8 cellular contexts compared by ENCODE assay signal in the genomic region with DNA sequence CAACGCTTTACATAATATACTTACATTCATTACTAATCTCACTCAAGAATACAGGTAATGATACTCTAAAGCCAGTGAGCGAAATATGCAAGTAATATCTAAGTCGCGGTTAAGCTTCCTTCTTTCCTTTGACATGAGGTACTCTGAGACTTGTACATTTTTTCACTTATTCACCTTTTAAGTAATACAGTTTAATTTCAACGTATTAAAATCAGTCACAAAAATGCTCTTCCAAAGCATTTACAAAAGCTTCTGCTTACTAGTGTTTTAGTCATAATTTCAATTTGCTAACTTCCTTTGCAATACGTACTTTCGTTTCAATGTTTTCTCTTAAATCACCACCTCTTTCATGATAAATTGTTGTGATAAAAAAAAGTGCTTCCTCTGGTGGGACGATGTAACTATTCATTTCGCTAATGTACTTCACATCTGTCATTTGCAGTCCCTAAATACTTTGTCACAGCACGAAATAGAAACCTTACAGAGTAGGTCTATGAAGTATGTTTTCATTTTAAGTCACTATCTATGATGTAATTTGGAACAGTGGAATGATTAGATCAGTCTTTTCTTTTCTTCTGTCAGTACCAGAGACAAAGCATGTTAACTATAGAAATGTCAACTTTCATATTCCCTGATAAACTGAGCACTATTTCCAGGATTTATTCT. TPM values are rescaled to one million over a fixed set of nuclear protein-coding genes. Genes with fewer than 3 reads are reported as not detected.
DNase-seq lines count a peak whose midpoint lies in the region; ATAC-seq and TF ChIP-seq lines count a peak whose summit lies in the region.

No MANE protein-coding gene starts in this region.

- H3K4me1 Mint-ChIP-seq in neural progenitor cell: no peaks in the 10 kb centered on the region

- no peaks in the 10 kb centered on the region for H3K27me3 ChIP-seq in fibroblast of lung (ENCODE audit: control insufficient read depth, insufficient read depth, low read length)
- no peaks in the 10 kb centered on the region for H3K27me3 ChIP-seq in neural progenitor cell

- no peak for TF ChIP-seq CTCF in GM10266 (IDR thresholded peaks at IDR 0.05; ENCODE audit: control insufficient read depth, insufficient read depth, low read depth, missing control alignments)
- TF ChIP-seq CTCF in fibroblast of lung (conservative IDR thresholded peaks at IDR 0.05 in 1 of 2, IDR thresholded peaks at IDR 0.05 in 1 of 2; ENCODE audit: low read depth in 1 of 2, low read length in 2 of 2): no peak
- TF ChIP-seq CTCF in neural progenitor cell (IDR thresholded peaks at IDR 0.05): no peak

- ATAC-seq in GM21367 (IDR thresholded peaks at IDR 0.05; ENCODE audit: unreplicated experiment) (peak; percentile 77), HG03442 (IDR thresholded peaks at IDR 0.05; ENCODE audit: unreplicated experiment) (peak; percentile 90)

- no peaks in the 10 kb centered on the region for H3K27me3 Mint-ChIP-seq in neural progenitor cell (ENCODE audit: insufficient read depth, low read depth)

- H3K9ac ChIP-seq in fibroblast of lung (ENCODE audit: insufficient read depth, low read length) (peak overlapping the region; percentile 28), neural progenitor cell (no peak overlapping the region)

- H4K20me1 ChIP-seq in fibroblast of lung (ENCODE audit: control insufficient read depth, extremely low read depth, insufficient read depth, low read length) (no peaks in the 10 kb centered on the region), neural progenitor cell (ENCODE audit: low read depth) (no peaks in the 10 kb centered on the region)

- H3K36me3 ChIP-seq in fibroblast of lung (ENCODE audit: control insufficient read depth, insufficient read depth, low read length): no peaks in the 10 kb centered on the region
- no peaks in the 10 kb centered on the region for H3K36me3 ChIP-seq in neural progenitor cell

- peak; percentile 43 for DNase-seq in GM10266 (ENCODE audit: extremely low spot score)
- DNase-seq in fibroblast of lung (ENCODE audit: low read depth in 2 of 2): peak; percentile 9 to 30
- no peak for DNase-seq in neural progenitor cell (ENCODE audit: low spot score)
- DNase-seq in HUDEP-2 (lab: John Stamatoyannopoulos, UW; ENCODE audit: unreplicated experiment in 76 of 76): no peak
- DNase-seq in NCI-H2081 (lab: John Stamatoyannopoulos, UW): no peak
- DNase-seq in anterior cingulate cortex (lab: John Stamatoyannopoulos, UW): no peak

- peaks cover 4% of the 10 kb centered on the region for H3K4me1 ChIP-seq in fibroblast of lung (ENCODE audit: control insufficient read depth, extremely low read depth, insufficient read depth, low read length)
- no peaks in the 10 kb centered on the region for H3K4me1 ChIP-seq in neural progenitor cell

- no peaks in the 10 kb centered on the region for H3K9me3 ChIP-seq in fibroblast of lung (ENCODE audit: control insufficient read depth, insufficient read depth, low read depth, low read length)
- H3K9me3 ChIP-seq in neural progenitor cell (ENCODE audit: low read depth): no peaks in the 10 kb centered on the region

- H3F3A ChIP-seq in neural progenitor cell (ENCODE audit: low read depth): no peaks in the 10 kb centered on the region

- H3K4me3 Mint-ChIP-seq in neural progenitor cell: no peak overlapping the region

- peak overlapping the region; percentile 37 to 51 (median 44) for H3K4me3 ChIP-seq in fibroblast of lung (replicated peaks in 1 of 4; ENCODE audit: control extremely low read depth in 1 of 4, insufficient read depth in 1 of 4, low read depth in 3 of 4, low read length in 4 of 4)
- no peak overlapping the region for H3K4me3 ChIP-seq in neural progenitor cell

- H3K9me3 Mint-ChIP-seq in neural progenitor cell: peaks cover 23% of the 10 kb centered on the region

- H3K27ac ChIP-seq in fibroblast of lung (ENCODE audit: insufficient read depth, low read length) (no peak overlapping the region), neural progenitor cell (no peak overlapping the region)

- H3K79me2 ChIP-seq in fibroblast of lung (ENCODE audit: control insufficient read depth, insufficient read depth, low read length): no peaks in the 10 kb centered on the region
- H3K79me2 ChIP-seq in neural progenitor cell (ENCODE audit: low read depth): no peaks in the 10 kb centered on the region

- no peak overlapping the region for H3K27ac Mint-ChIP-seq in neural progenitor cell

- H3K4me2 ChIP-seq in fibroblast of lung (ENCODE audit: extremely low read depth, insufficient read depth, low read length) (peak overlapping the region; percentile 79), neural progenitor cell (no peak overlapping the region)

- peaks cover 8% of the 10 kb centered on the region for H3K36me3 Mint-ChIP-seq in neural progenitor cell

- H2AFZ ChIP-seq in fibroblast of lung (ENCODE audit: low read length) (peak overlapping the region; percentile 95), neural progenitor cell (replicated peaks) (no peak overlapping the region)

RNA-seq across cellular contexts. Expression of a gene that starts 34.0 kb away (rescaled TPM):
- total RNA-seq in fibroblast of lung (3.1 and 5.0 TPM in 2 replicates), neural progenitor cell (ENCODE audit: low replicate concordance) (0.07 and 0.31 TPM in 2 replicates)
- polyA plus RNA-seq in fibroblast of lung: 3.8 and 12.0 TPM in 2 replicates
- polyA plus RNA-seq in fibroblast of lung (2012): 1.8 and 7.7 TPM in 2 replicates
- 0.47 and 4.4 TPM in 2 replicates for polyA minus RNA-seq in fibroblast of lung (ENCODE audit: low replicate concordance)

Comparison
In these comparisons a context has a peak if more than half of its experiments do, and no peak if none do; other contexts are left out.
1. DNase-seq: peak in GM10266 (single experiment) and fibroblast of lung (2 of 2); none in neural progenitor cell (single experiment), HUDEP-2 (0 of 76), NCI-H2081 (0 of 2) and anterior cingulate cortex (0 of 58).